In genomic region chr2:113324684-113325160, GRCh38 we compare ENCODE assay signal across 9 cellular contexts. TPM values are rescaled to one million over a fixed set of nuclear protein-coding genes. Genes with fewer than 3 reads are reported as not detected.
DNase-seq lines count a peak whose midpoint lies in the region; ATAC-seq and TF ChIP-seq lines count a peak whose summit lies in the region.
"Had no signal": no experiment of that assay in that cellular context is flagged by ENCODE, and none has a peak within 500 bp of the region (broad histone marks: within the 10 kb centered on the region; RNA-seq: fewer than 3 reads in every experiment).

No MANE protein-coding gene starts in this region.

- intact Hi-C loops in activated T-helper 1 cell treated with anti-CD3 and anti-CD28 coated beads, Interleukin-12 subunit alpha, Interleukin-12 subunit beta, Interleukin-2, Interleukin-4 antibody, amounts not matched to agents 30 ng/mL and 10 ng/mL and 1 ng/mL, durations not matched to agents 14 hours and 24 hours and 36 hours (cut with micrococcal nuclease), result no loop called here

- H4K20me1 ChIP-seq in BLaER1, result no peaks in the 10 kb centered on the region
- no peaks in the 10 kb centered on the region for H4K20me1 ChIP-seq in OCI-LY1 (ENCODE audit: insufficient read depth, low read length)

- TF ChIP-seq CTCF in OCI-LY1 (IDR thresholded peaks at IDR 0.05; ENCODE audit: low read length) (no peak), foreskin keratinocyte (conservative IDR thresholded peaks at IDR 0.05) (no peak), omental fat pad (IDR thresholded peaks at IDR 0.05) (no peak), type B pancreatic cell (conservative IDR thresholded peaks at IDR 0.05) (no peak)

- H3K27me3 ChIP-seq in BLaER1 (no peaks in the 10 kb centered on the region), OCI-LY1 (ENCODE audit: insufficient read depth, low read length) (no peaks in the 10 kb centered on the region), foreskin keratinocyte (no peaks in the 10 kb centered on the region)

- no peaks in the 10 kb centered on the region for H3K9me2 ChIP-seq in OCI-LY1 (ENCODE audit: low read depth, low read length)

- no peaks in the 10 kb centered on the region for H3K79me2 ChIP-seq in OCI-LY1 (ENCODE audit: insufficient read depth, low read length)

- H3K36me3 Mint-ChIP-seq in activated T-helper 1 cell treated with anti-CD3 and anti-CD28 coated beads, Interleukin-12 subunit alpha, Interleukin-12 subunit beta, Interleukin-2, Interleukin-4 antibody, amounts not matched to agents 30 ng/mL and 10 ng/mL and 1 ng/mL, durations not matched to agents 14 hours and 24 hours and 36 hours (ENCODE audit: low read depth), result no peaks in the 10 kb centered on the region
- H3K36me3 Mint-ChIP-seq in type B pancreatic cell, result no peaks in the 10 kb centered on the region

- peak overlapping the region; percentile 89 for H3K4me2 ChIP-seq in BLaER1
- peak overlapping the region; percentile 45; the same call in 1 of the 2 replicates for H3K4me2 ChIP-seq in OCI-LY1 (ENCODE audit: low read length)

- DNase-seq in HT1080 (ENCODE audit: low read depth) (peak; percentile 76), foreskin keratinocyte (peak in 1 of 2 donors; percentile 70), omental fat pad (ENCODE audit: low spot score) (no peak), type B pancreatic cell (ENCODE audit: extremely low spot score, unreplicated experiment) (peak; percentile 79), midbrain (lab: John Stamatoyannopoulos, UW) (no peak)
- DNase-seq in activated T-helper 1 cell treated with anti-CD3 and anti-CD28 coated beads, Interleukin-12 subunit alpha, Interleukin-12 subunit beta, Interleukin-2, Interleukin-4 antibody, amounts not matched to agents 30 ng/mL and 10 ng/mL and 1 ng/mL, durations not matched to agents 14 hours and 24 hours and 36 hours (ENCODE audit: low spot score), result peak; percentile 2

- H3K4me3 Mint-ChIP-seq in activated T-helper 1 cell treated with anti-CD3 and anti-CD28 coated beads, Interleukin-12 subunit alpha, Interleukin-12 subunit beta, Interleukin-2, Interleukin-4 antibody, amounts not matched to agents 30 ng/mL and 10 ng/mL and 1 ng/mL, durations not matched to agents 14 hours and 24 hours and 36 hours, result peak overlapping the region; percentile 38
- H3K4me3 Mint-ChIP-seq in type B pancreatic cell, result peak overlapping the region; percentile 89

- H3K36me3 ChIP-seq in BLaER1 (no peaks in the 10 kb centered on the region), OCI-LY1 (ENCODE audit: insufficient read depth, low read length) (no peaks in the 10 kb centered on the region)

- H2AFZ ChIP-seq in OCI-LY1 (ENCODE audit: low read length), result no peak overlapping the region

- H3K27ac ChIP-seq in BLaER1 (peak overlapping the region; percentile 80), OCI-LY1 (ENCODE audit: low read depth, low read length, poor library complexity, severe bottlenecking) (no peak overlapping the region), foreskin keratinocyte (peak overlapping the region; percentile 34)

- H3K9me3 Mint-ChIP-seq in activated T-helper 1 cell treated with anti-CD3 and anti-CD28 coated beads, Interleukin-12 subunit alpha, Interleukin-12 subunit beta, Interleukin-2, Interleukin-4 antibody, amounts not matched to agents 30 ng/mL and 10 ng/mL and 1 ng/mL, durations not matched to agents 14 hours and 24 hours and 36 hours, result no peaks in the 10 kb centered on the region
- no peaks in the 10 kb centered on the region for H3K9me3 Mint-ChIP-seq in type B pancreatic cell

- ATAC-seq in foreskin keratinocyte (peak; percentile 44), omental fat pad (ENCODE audit: low FRiP score) (peak; percentile 34)

- H3K4me3 ChIP-seq in BLaER1 (peak overlapping the region; percentile 63), OCI-LY1 (ENCODE audit: low read depth, low read length, poor library complexity, severe bottlenecking) (no peak overlapping the region)

- H3F3A ChIP-seq in OCI-LY1 (ENCODE audit: insufficient read depth, low read length), result no peaks in the 10 kb centered on the region

- H3K9ac ChIP-seq in BLaER1, result peak overlapping the region; percentile 73; the same call in 1 of the 2 replicates
- H3K9ac ChIP-seq in OCI-LY1 (ENCODE audit: low read length), result no peak overlapping the region

- H3K27ac Mint-ChIP-seq in activated T-helper 1 cell treated with anti-CD3 and anti-CD28 coated beads, Interleukin-12 subunit alpha, Interleukin-12 subunit beta, Interleukin-2, Interleukin-4 antibody, amounts not matched to agents 30 ng/mL and 10 ng/mL and 1 ng/mL, durations not matched to agents 14 hours and 24 hours and 36 hours, result peak overlapping the region; percentile 4
- H3K27ac Mint-ChIP-seq in type B pancreatic cell, result peak overlapping the region; percentile 84

- no peaks in the 10 kb centered on the region for H3K9me3 ChIP-seq in BLaER1
- no peaks in the 10 kb centered on the region for H3K9me3 ChIP-seq in OCI-LY1 (ENCODE audit: low read length)

- H3K27me3 Mint-ChIP-seq in activated T-helper 1 cell treated with anti-CD3 and anti-CD28 coated beads, Interleukin-12 subunit alpha, Interleukin-12 subunit beta, Interleukin-2, Interleukin-4 antibody, amounts not matched to agents 30 ng/mL and 10 ng/mL and 1 ng/mL, durations not matched to agents 14 hours and 24 hours and 36 hours (ENCODE audit: insufficient read depth), result peaks cover 17% of the 10 kb centered on the region
- peaks cover 38% of the 10 kb centered on the region for H3K27me3 Mint-ChIP-seq in type B pancreatic cell

- H3K4me1 ChIP-seq in BLaER1 (peaks cover 25% of the 10 kb centered on the region), OCI-LY1 (ENCODE audit: insufficient read depth, low read length, severe bottlenecking) (no peaks in the 10 kb centered on the region), foreskin keratinocyte (peaks cover 18% of the 10 kb centered on the region)

- peaks cover under 1% of the 10 kb centered on the region for H3K4me1 Mint-ChIP-seq in activated T-helper 1 cell treated with anti-CD3 and anti-CD28 coated beads, Interleukin-12 subunit alpha, Interleukin-12 subunit beta, Interleukin-2, Interleukin-4 antibody, amounts not matched to agents 30 ng/mL and 10 ng/mL and 1 ng/mL, durations not matched to agents 14 hours and 24 hours and 36 hours (ENCODE audit: low read depth)
- peaks cover 20% of the 10 kb centered on the region for H3K4me1 Mint-ChIP-seq in type B pancreatic cell (ENCODE audit: unreplicated experiment)

RNA-seq across cellular contexts. Expression of gene PAX8, which starts 46.0 kb away (rescaled TPM):
- total RNA-seq in HT1080 (2014; rRNA removed; shearing (Covaris generic)), result 5.9 and 11.3 TPM in 2 replicates
- 1.4 and 1.9 TPM in 2 replicates for polyA plus RNA-seq in HT1080 (2015; cell fraction: cytosol; rRNA removed)
- polyA plus RNA-seq in HT1080 (2015; cell fraction: nucleus; rRNA removed), result 3.0 and 5.7 TPM in 2 replicates
- total RNA-seq in activated T-helper 1 cell treated with anti-CD3 and anti-CD28 coated beads, Interleukin-12 subunit alpha, Interleukin-12 subunit beta, Interleukin-2, Interleukin-4 antibody, amounts not matched to agents 30 ng/mL and 10 ng/mL and 1 ng/mL, durations not matched to agents 14 hours and 24 hours and 36 hours, result 0.70 and 1.6 TPM in 2 replicates
- total RNA-seq in foreskin keratinocyte (5.6 and 7.0 TPM in 2 replicates), omental fat pad (1 to 10 TPM; 2.8 to 9.4 (median 5.8) TPM), type B pancreatic cell (ENCODE audit: low replicate concordance) (2.1 and 56.9 TPM in 2 replicates)
- 4.5 and 5.7 TPM in 2 replicates for polyA plus RNA-seq in foreskin keratinocyte
- total RNA-seq: temporal lobe had no signal

Comparison
In these comparisons a context has a peak if more than half of its experiments do, and no peak if none do; other contexts are left out.
1. DNase-seq: peak in HT1080 (single experiment), activated T-helper 1 cell treated with anti-CD3 and anti-CD28 coated beads, Interleukin-12 subunit alpha, Interleukin-12 subunit beta, Interleukin-2, Interleukin-4 antibody, amounts not matched to agents 30 ng/mL and 10 ng/mL and 1 ng/mL, durations not matched to agents 14 hours and 24 hours and 36 hours (single experiment) and type B pancreatic cell (single experiment); none in omental fat pad (single experiment) and midbrain (single experiment).